In genomic region chr1:203306970-203307541, GRCh38 we compare ENCODE assay signal across 8 cellular contexts. TPM values are rescaled to one million over a fixed set of nuclear protein-coding genes. Genes with fewer than 3 reads are reported as not detected.
A peak's percentile ranks its signal among the peaks of the same experiment; 100 is the strongest.
DNase-seq lines count a peak whose midpoint lies in the region; ATAC-seq and TF ChIP-seq lines count a peak whose summit lies in the region.

No MANE protein-coding gene starts in this region.

- ATAC-seq in heart left ventricle = no peak
- no peak for ATAC-seq in HG03457 (IDR thresholded peaks at IDR 0.05; ENCODE audit: unreplicated experiment)
- no peak for ATAC-seq in GM19467 (IDR thresholded peaks at IDR 0.05; ENCODE audit: unreplicated experiment)

- intact Hi-C loops in heart left ventricle (cut with DNase I) = loop anchor here in 8 of 10 donors (1.0 to 5.0 kb wide), 7 partner anchors 19 to 35 kb away; no protein-coding TSS in a partner anchor

- H3K4me3 ChIP-seq in HL-60 (replicated peaks; ENCODE audit: insufficient read depth, low read length) (peak overlapping the region; percentile 23), heart left ventricle (peak overlapping the region; percentile 58 to 100 (median 91)), skeletal muscle cell (ENCODE audit: low read depth, low read length) (peak overlapping the region; percentile 94)

- TF ChIP-seq CTCF in HL-60 (IDR thresholded peaks at IDR 0.05; ENCODE audit: insufficient read depth, low read length) (no peak), heart left ventricle (IDR thresholded peaks at IDR 0.05) (peak in 1 of 12 donors; percentile 3)

- DNase-seq in HL-60 (ENCODE audit: low read depth in 1 of 2, low spot score in 1 of 2) (no peak), heart left ventricle (peak; percentile 42 to 71 (median 51)), skeletal muscle cell (ENCODE audit: low read depth) (no peak), SIG-M5 (lab: John Stamatoyannopoulos, UW) (no peak), MV-4-11 (lab: John Stamatoyannopoulos, UW) (no peak)
- DNase-seq in activated effector memory CD4-positive, alpha-beta T cell treated with Interleukin-2 at 50 U/mL for 16 hours = peak; percentile 33

- H3K27me3 ChIP-seq in HL-60 (ENCODE audit: insufficient read depth, poor library complexity, severe bottlenecking) = no peaks in the 10 kb centered on the region
- no peaks in the 10 kb centered on the region for H3K27me3 ChIP-seq in heart left ventricle

- peaks cover 3 to 50% (median 42%) of the 10 kb centered on the region in 9 donors for H3K36me3 ChIP-seq in heart left ventricle

- no peak for TF ChIP-seq POLR2A in heart left ventricle (IDR thresholded peaks at IDR 0.05)

- no peak overlapping the region for H3K27ac ChIP-seq in HL-60 (replicated peaks)
- peak overlapping the region; percentile 85 to 100 (median 98) for H3K27ac ChIP-seq in heart left ventricle

- WGBS in heart left ventricle, 4 donors = 17 to 21% (median 19%) methylated on average over 16 to 21 of the region's 21 CpGs

- no peaks in the 10 kb centered on the region for H3K9me3 ChIP-seq in heart left ventricle

- peaks cover 5 to 55% (median 40%) of the 10 kb centered on the region in 12 donors for H3K4me1 ChIP-seq in heart left ventricle

RNA-seq across cellular contexts. Expression of gene BTG2, which starts 1.7 kb away (rescaled TPM):
- total RNA-seq in heart left ventricle = 100 to 1,000 TPM in 1 of 9 donors, 10 to 100 TPM in 8; 28.0 to 174 (median 42.1) TPM
- 10 to 100 TPM; 23.8 to 77.3 TPM for polyA plus RNA-seq in heart left ventricle

RNA-seq across cellular contexts. Expression of gene FMOD, which starts 43.9 kb away (rescaled TPM):
- 10 to 100 TPM in 4 of 9 donors, 1 to 10 TPM in 5; 6.1 to 33.2 (median 8.5) TPM for total RNA-seq in heart left ventricle
- 1 to 10 TPM; 3.0 to 7.0 TPM for polyA plus RNA-seq in heart left ventricle

Comparison
In these comparisons a context has a peak if more than half of its experiments do, and no peak if none do; other contexts are left out.
1. DNase-seq: peak in activated effector memory CD4-positive, alpha-beta T cell treated with Interleukin-2 at 50 U/mL for 16 hours (single experiment) and heart left ventricle (5 of 5); none in HL-60 (0 of 2), skeletal muscle cell (single experiment), SIG-M5 (single experiment) and MV-4-11 (single experiment).
2. H3K4me3 ChIP-seq: peak in every context shown above with its lines; median percentile 94 in skeletal muscle cell; 91 in heart left ventricle; 23 in HL-60.